Comparison of ENCODE assay signal across 27 cellular contexts in genomic region chr21:31885146-31885545, GRCh38. TPM values are rescaled to one million over a fixed set of nuclear protein-coding genes. Genes with fewer than 3 reads are reported as not detected.
DNase-seq lines count a peak whose midpoint lies in the region; ATAC-seq, FAIRE-seq and TF ChIP-seq lines count a peak whose summit lies in the region.
"Had no signal": no experiment of that assay in that cellular context is flagged by ENCODE, and none has a peak within 500 bp of the region (broad histone marks: within the 10 kb centered on the region; RNA-seq: fewer than 3 reads in every experiment).

No MANE protein-coding gene starts in this region.

- no peak overlapping the region for H4K5ac ChIP-seq in H1 (ENCODE audit: insufficient read length, low read depth, low read length)

- no peak overlapping the region for H4K91ac ChIP-seq in H1 (replicated peaks; ENCODE audit: insufficient read length, low read length)
- H4K91ac ChIP-seq in neuronal stem cell (ENCODE audit: low read depth, low read length, poor library complexity): no peak overlapping the region

- H3K27me3 ChIP-seq in H1 (replicated peaks in 1 of 4; ENCODE audit: control insufficient read depth in 3 of 4, extremely low read depth in 1 of 4, insufficient read depth in 3 of 4, low read length in 3 of 4) (no peaks in the 10 kb centered on the region), neuronal stem cell (ENCODE audit: control insufficient read depth in 3 of 3, insufficient read depth in 3 of 3, low read depth in 1 of 3, low read length in 3 of 3) (no peaks in the 10 kb centered on the region)
- H3K27me3 ChIP-seq: BE2C, BLaER1 had no signal

- CTCF ChIA-PET in H1 (lab: Charles Lee; ENCODE audit: partially characterized antibody): interaction anchor here (1.6 kb wide), 1 partner anchor 10 kb away, joined by 5 read pairs; no protein-coding TSS in a partner anchor

- H3K9ac ChIP-seq in H1 (replicated peaks in 1 of 4; ENCODE audit: extremely low read depth in 1 of 4, low read depth in 3 of 4, low read length in 3 of 4): no peak overlapping the region
- no peak overlapping the region for H3K9ac ChIP-seq in neuronal stem cell (ENCODE audit: low read depth, low read length, poor library complexity)
- H3K9ac ChIP-seq: BLaER1 had no signal

- H2BK20ac ChIP-seq in H1 (ENCODE audit: low read length): no peak overlapping the region

- TF ChIP-seq EP300 in H1 (IDR thresholded peaks at IDR 0.05; ENCODE audit: borderline replicate concordance in 1 of 2, low read depth in 2 of 2, low read length in 2 of 2): no peak

- H3K36me3 ChIP-seq in H1 (ENCODE audit: control insufficient read depth in 2 of 4, insufficient read depth in 4 of 4, low read length in 3 of 4): no peaks in the 10 kb centered on the region
- H3K36me3 ChIP-seq in neuronal stem cell (replicated peaks in 1 of 2; ENCODE audit: control insufficient read depth in 2 of 2, insufficient read depth in 2 of 2, low read length in 2 of 2): peaks cover 0 to 16% of the 10 kb centered on the region in 2 donors
- H3K36me3 ChIP-seq: BE2C had no signal

- H2BK5ac ChIP-seq in H1 (ENCODE audit: low read depth, low read length) (no peak overlapping the region), neuronal stem cell (ENCODE audit: low read length) (no peak overlapping the region)

- H2BK15ac ChIP-seq in H1 (ENCODE audit: low read length): no peak overlapping the region
- H2BK15ac ChIP-seq in neuronal stem cell (ENCODE audit: low read length): no peak overlapping the region

- H3K18ac ChIP-seq in H1 (ENCODE audit: extremely low read depth, low read length) (no peak overlapping the region), neuronal stem cell (ENCODE audit: low read length) (no peak overlapping the region)

- no peaks in the 10 kb centered on the region for H3K23me2 ChIP-seq in H1 (ENCODE audit: low read depth, low read length)

- H2AK5ac ChIP-seq in H1 (ENCODE audit: low read depth, low read length) (no peak overlapping the region), neuronal stem cell (ENCODE audit: low read depth, low read length) (no peak overlapping the region)

- H4K8ac ChIP-seq in H1 (ENCODE audit: extremely low read depth, insufficient read depth, low read length) (0 out of 2 replicates have a peak overlapping the region, but pooled peaks have one; percentile 57), neuronal stem cell (ENCODE audit: low read depth, low read length) (no peak overlapping the region)

- no peak overlapping the region for H2AFZ ChIP-seq in H1 (ENCODE audit: low read length)
- H2AFZ ChIP-seq in neuronal stem cell (ENCODE audit: low read length): no peak overlapping the region

- H3K27ac ChIP-seq in H1 (ENCODE audit: low read depth, low read length): no peak overlapping the region
- H3K27ac ChIP-seq in neuronal stem cell (replicated peaks; ENCODE audit: low read length): no peak overlapping the region
- H3K27ac ChIP-seq: BLaER1 had no signal

- no peak overlapping the region for H2BK12ac ChIP-seq in H1 (ENCODE audit: low read depth, low read length)
- no peak overlapping the region for H2BK12ac ChIP-seq in neuronal stem cell (ENCODE audit: low read length)

- H3K79me2 ChIP-seq in H1 (ENCODE audit: control insufficient read depth in 1 of 2, insufficient read depth in 2 of 2, low read length in 2 of 2): peaks cover 0 to 29% of the 10 kb centered on the region in 2 experiments; a peak in 2 of 4 replicates

- POLR2A ChIA-PET in H1 (lab: Charles Lee; ENCODE audit: partially characterized antibody): no interaction called here

- H3K23ac ChIP-seq in H1 (ENCODE audit: insufficient read length): no peak overlapping the region
- H3K23ac ChIP-seq in neuronal stem cell (ENCODE audit: low read depth, low read length, poor library complexity): peak overlapping the region; percentile 67

- no peak overlapping the region for H3K14ac ChIP-seq in H1 (ENCODE audit: insufficient read length)
- H3K14ac ChIP-seq in neuronal stem cell (ENCODE audit: low read length): peak overlapping the region; percentile 66

- H2BK120ac ChIP-seq in H1 (replicated peaks; ENCODE audit: low read depth, low read length) (no peak overlapping the region), neuronal stem cell (ENCODE audit: low read depth, low read length) (no peak overlapping the region)

- no peak for FAIRE-seq in H1 (lab: Jason Lieb, UNC)
- FAIRE-seq: A204.1, GM12878, GM12892, GM18507 had no signal

- no peak for TF ChIP-seq POLR2A in H1 (IDR thresholded peaks at IDR 0.05; ENCODE audit: control extremely low read depth in 1 of 2, low read depth in 2 of 2, low read length in 2 of 2)

- 94% methylated on average over 11 of the region's 11 CpGs; no CpG with 5 or more reads in 1 of the 2 experiments for WGBS in H1 (ENCODE audit: extremely low coverage in 1 of 2, insufficient coverage in 1 of 2, insufficient read length in 1 of 2, insufficient replicate concordance in 2 of 2, low coverage in 1 of 2, low lambda C conversion rate in 2 of 2, missing lambda C conversion rate in 1 of 2), 2 experiments
- no CpG with 5 or more reads among the region's 11 CpGs for WGBS in neuronal stem cell (ENCODE audit: extremely low coverage in 2 of 2, insufficient read length in 2 of 2, insufficient replicate concordance in 1 of 2), 2 donors

- DNase-seq in H1 (ENCODE audit: low read depth in 1 of 2, low spot score in 2 of 2): no peak
- peak; percentile 62 for DNase-seq in mesenteric fat pad (ENCODE audit: low spot score)
- DNase-seq in neuronal stem cell (ENCODE audit: low spot score): no peak
- DNase-seq in activated T-cell treated with anti-CD3 and anti-CD28 coated beads, Interleukin-2, amount 50 U/mL, for 48 hours: no peak
- no peak for DNase-seq in NCI-H1105 (lab: John Stamatoyannopoulos, UW)
- DNase-seq: 8988T; ACHN; BE2C; C1 segment of cervical spinal cord; CD4-positive, alpha-beta memory T cell; CD4-positive, CD25-positive, alpha-beta regulatory T cell; CD8-positive, alpha-beta memory T cell; COR-L47; DMS 273 treated with DMSO at 0.1 percent for 48 hours; DMS153; DMS53; DMS79; DND-41; EL; GDM1 had no signal

- H3K79me1 ChIP-seq in H1 (ENCODE audit: low read depth, low read length) (peaks cover 7% of the 10 kb centered on the region; the same call in 1 of the 2 replicates), neuronal stem cell (ENCODE audit: low read depth, low read length) (peaks cover 5% of the 10 kb centered on the region)

- ATAC-seq in GM21367 (IDR thresholded peaks at IDR 0.05; ENCODE audit: unreplicated experiment): no peak
- ATAC-seq: GM12878 had no signal

- TF ChIP-seq CTCF in H1 (IDR thresholded peaks at IDR 0.05; ENCODE audit: control extremely low read depth in 1 of 3, insufficient read depth in 1 of 3, low read depth in 1 of 3, low read length in 3 of 3): no peak

- H4K20me1 ChIP-seq in H1 (replicated peaks in 1 of 2; ENCODE audit: control insufficient read depth in 1 of 2, insufficient read depth in 2 of 2, low read length in 2 of 2): no peaks in the 10 kb centered on the region
- H4K20me1 ChIP-seq: BLaER1 had no signal

- H3K9me3 ChIP-seq in H1 (ENCODE audit: insufficient read depth in 2 of 2, low read depth in 1 of 2, low read length in 1 of 2): no peaks in the 10 kb centered on the region
- peaks cover 1 to 16% of the 10 kb centered on the region in 2 donors for H3K9me3 ChIP-seq in neuronal stem cell (replicated peaks in 1 of 2; ENCODE audit: control insufficient read depth in 2 of 2, insufficient read depth in 1 of 2, low read depth in 1 of 2, low read length in 2 of 2)
- H3K9me3 ChIP-seq: BE2C had no signal

- H3K4me2 ChIP-seq in H1 (ENCODE audit: insufficient read depth in 1 of 2, low read depth in 2 of 2, low read length in 2 of 2): no peak overlapping the region
- H3K4me2 ChIP-seq in neuronal stem cell (ENCODE audit: insufficient read depth, low read length, poor library complexity, severe bottlenecking): peak overlapping the region; percentile 4
- H3K4me2 ChIP-seq: BLaER1 had no signal

- peak overlapping the region; percentile 65 for H3K4ac ChIP-seq in H1 (replicated peaks; ENCODE audit: insufficient read length, low read depth, low read length)
- no peak overlapping the region for H3K4ac ChIP-seq in neuronal stem cell (ENCODE audit: low read length)

- H3K56ac ChIP-seq in H1 (replicated peaks; ENCODE audit: insufficient read length, low read depth, low read length): no peak overlapping the region

- no peak for TF ChIP-seq RAD21 in H1 (IDR thresholded peaks at IDR 0.05 in 1 of 2, conservative IDR thresholded peaks at IDR 0.05 in 1 of 2; ENCODE audit: low read depth in 2 of 2, low read length in 2 of 2)

- peaks cover 0 to 11% (median 4%) of the 10 kb centered on the region in 4 experiments; a peak in 5 of 7 replicates for H3K4me1 ChIP-seq in H1 (replicated peaks in 1 of 4; ENCODE audit: control insufficient read depth in 3 of 4, insufficient read depth in 4 of 4, low read length in 3 of 4)
- peaks cover 0 to 12% of the 10 kb centered on the region in 2 donors for H3K4me1 ChIP-seq in neuronal stem cell (ENCODE audit: control insufficient read depth in 2 of 2, insufficient read depth in 1 of 2, low read depth in 1 of 2, low read length in 2 of 2)
- H3K4me1 ChIP-seq: BLaER1 had no signal

- H3K4me3 ChIP-seq in H1 (ENCODE audit: extremely low read depth in 1 of 4, insufficient read depth in 2 of 4, low read depth in 3 of 4, low read length in 4 of 4) (no peak overlapping the region), neuronal stem cell (ENCODE audit: low read length in 2 of 2) (no peak overlapping the region)
- H3K4me3 ChIP-seq: BLaER1, GM12878 had no signal

TF ChIP-seq in H1, 55 proteins besides CTCF, POLR2A, EP300 and RAD21:
- TF ChIP-seq CBX5 (IDR thresholded peaks at IDR 0.05; ENCODE audit: low read depth, low read length) (no peak), BCL11A (IDR thresholded peaks at IDR 0.05; ENCODE audit: low read depth in 2 of 2, low read length in 2 of 2) (no peak)

RNA-seq across cellular contexts. Expression of gene HUNK, which starts 12.3 kb away (rescaled TPM):
- 10.2 and 16.7 TPM in 2 replicates for total RNA-seq in H1 (2021; fragmentation: NEBNext Ultra II Directional; extraction: Animal tissue kit (Norgen Biotek cat#: 25700))
- 1.9 and 2.6 TPM in 2 replicates for polyA plus RNA-seq in H1 (2011; rRNA removed)
- polyA plus RNA-seq in H1 (2011; cell fraction: cytosol; rRNA removed): 3.1 TPM
- polyA plus RNA-seq in H1 (2011; cell fraction: nucleus; rRNA removed): 3.9 TPM
- polyA plus RNA-seq in H1 (2012, experiment 1 of 2): 3.4 to 5.2 TPM (median 4.6 TPM) in 4 replicates
- polyA plus RNA-seq in H1 (2012, experiment 2 of 2): 1.9 TPM
- polyA plus RNA-seq in H1 (2013, experiment 1 of 2): 3.2 TPM
- 3.0 TPM for polyA plus RNA-seq in H1 (2013, experiment 2 of 2)
- polyA minus RNA-seq in H1 (2011; rRNA and poly(A)+ RNA removed): 4.3 and 6.1 TPM in 2 replicates
- 3.5 TPM for polyA minus RNA-seq in H1 (2011; cell fraction: cytosol; rRNA and poly(A)+ RNA removed)
- polyA minus RNA-seq in H1 (2011; cell fraction: nucleus; rRNA and poly(A)+ RNA removed): 3.7 TPM
- total RNA-seq in mesenteric fat pad: 0.55 TPM
- polyA plus RNA-seq in neuronal stem cell (2013, experiment 1 of 2): 5.4 TPM
- polyA plus RNA-seq in neuronal stem cell (2013, experiment 2 of 2): 5.4 TPM
- total RNA-seq: CD4-positive, CD25-positive, alpha-beta regulatory T cell had no signal
- polyA plus RNA-seq: CD14-positive monocyte; CD4-positive, CD25-positive, alpha-beta regulatory T cell had no signal
